Comparison of ENCODE assay signal across 9 cellular contexts in the genomic region with DNA sequence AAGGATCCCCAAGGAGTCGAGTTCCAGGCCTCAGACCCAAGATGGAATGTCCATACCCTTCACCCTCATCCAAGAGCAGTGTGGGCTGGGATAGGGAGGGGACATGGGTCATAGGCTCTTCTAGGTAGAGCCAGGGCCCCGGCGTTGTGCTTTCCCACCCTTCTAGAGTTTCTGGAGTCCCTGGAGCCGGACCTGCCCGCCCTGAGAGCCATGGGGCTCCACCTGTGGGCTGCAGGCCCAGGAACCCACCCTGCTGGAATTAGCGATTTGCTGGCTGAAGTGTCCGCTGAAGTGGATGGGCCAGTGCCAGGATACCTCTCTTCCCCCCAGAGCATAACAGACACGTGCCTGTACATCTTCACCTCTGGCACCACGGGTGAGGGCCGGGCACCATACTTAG. TPM values are rescaled to one million over a fixed set of nuclear protein-coding genes. Genes with fewer than 3 reads are reported as not detected.
DNase-seq lines count a peak whose midpoint lies in the region; ATAC-seq, FAIRE-seq and TF ChIP-seq lines count a peak whose summit lies in the region.
"Had no signal": no experiment of that assay in that cellular context is flagged by ENCODE, and none has a peak within 500 bp of the region (broad histone marks: within the 10 kb centered on the region; RNA-seq: fewer than 3 reads in every experiment).

No MANE protein-coding gene starts in this region.

- BruUV-seq in GM12878 (replicated peaks; lab: Mats Ljungman, UMichigan), result no TSS peak

- WGBS in GM12878 (ENCODE audit: insufficient coverage, insufficient replicate concordance, low lambda C conversion rate, missing lambda C conversion rate), result 80% methylated on average over 10 of the region's 10 CpGs
- no CpG with 5 or more reads among the region's 10 CpGs for WGBS in right lobe of liver (ENCODE audit: insufficient coverage, low coverage, low lambda C conversion rate, missing lambda C conversion rate)

- no peaks in the 10 kb centered on the region for H3K79me2 ChIP-seq in GM12878 (ENCODE audit: control insufficient read depth, insufficient read depth, low read length)

- peaks cover 30% of the 10 kb centered on the region for H3K36me3 Mint-ChIP-seq in activated T-cell treated with anti-CD3 and anti-CD28 coated beads, Interleukin-2, amount 50 U/mL, for 24 hours (ENCODE audit: low read depth)

- H3K36me3 ChIP-seq in GM12878 (ENCODE audit: control insufficient read depth in 2 of 2, insufficient read depth in 2 of 2, low read length in 1 of 2) (peaks cover 7 to 18% of the 10 kb centered on the region in 2 experiments), right lobe of liver (peaks cover 0 to 16% (median 3%) of the 10 kb centered on the region in 4 donors), tibial artery (peaks cover 15 to 44% (median 20%) of the 10 kb centered on the region in 3 donors)

- CTCF ChIA-PET in GM12878 (lab: Yijun Ruan, JAX), result interaction anchor here (0.6 to 1.2 kb wide), 3 partner anchors 20 to 211 kb away, joined by 3 to 4 read pairs (median 3); no protein-coding TSS in a partner anchor

- no peak overlapping the region for H3K27ac Mint-ChIP-seq in activated T-cell treated with anti-CD3 and anti-CD28 coated beads, Interleukin-2, amount 50 U/mL, for 24 hours

- RAD21 ChIA-PET in GM12878 (lab: Charles Lee; ENCODE audit: unreplicated experiment), result interaction anchor here (1.1 to 1.9 kb wide), 5 partner anchors 15 to 211 kb away, joined by 3 to 5 read pairs (median 4); partner anchors contain the start of gene INTS3

- peak overlapping the region; percentile 81 for H2AFZ ChIP-seq in GM12878 (ENCODE audit: control insufficient read depth, low read depth, low read length)

- H3K4me1 ChIP-seq in GM12878 (ENCODE audit: control insufficient read depth, insufficient read depth, low read length), result peaks cover 3% of the 10 kb centered on the region
- peaks cover 0 to 50% (median 20%) of the 10 kb centered on the region in 4 donors for H3K4me1 ChIP-seq in right lobe of liver
- peaks cover 0 to 73% (median 41%) of the 10 kb centered on the region in 4 donors for H3K4me1 ChIP-seq in tibial artery

- H3K9me3 ChIP-seq in GM12878 (replicated peaks; ENCODE audit: control insufficient read depth, insufficient read depth, low read length) (no peaks in the 10 kb centered on the region), right lobe of liver (no peaks in the 10 kb centered on the region), tibial artery (no peaks in the 10 kb centered on the region)
- H3K9me3 ChIP-seq: adrenal gland had no signal

- H3K4me2 ChIP-seq in GM12878 (ENCODE audit: control insufficient read depth, insufficient read depth), result peak overlapping the region; percentile 87

- peak overlapping the region; percentile 81 for H3K4me3 ChIP-seq in GM12878
- peak overlapping the region; percentile 61 to 73 (median 68) for H3K4me3 ChIP-seq in right lobe of liver
- H3K4me3 ChIP-seq in tibial artery, result peak overlapping the region; percentile 69 to 76

- intact Hi-C loops in GM12878 (cut with micrococcal nuclease; ENCODE audit: unreplicated experiment), result no loop called here
- intact Hi-C loops in right lobe of liver (cut with DNase I), result loop anchor here in 1 of 2 donors (10.0 kb wide), 1 partner anchor 102 kb away; the partner anchor contains the start of genes ILF2 and NPR1
- intact Hi-C loops in tibial artery (cut with DNase I; ENCODE audit: low total_unique reads), result no loop called here

- no peak overlapping the region for H3K27ac ChIP-seq in GM12878 (ENCODE audit: control insufficient read depth, insufficient read depth)
- H3K27ac ChIP-seq in right lobe of liver, result peak overlapping the region; percentile 63 to 83 (median 76)
- H3K27ac ChIP-seq in tibial artery, result peak overlapping the region; percentile 91 to 93

- ATAC-seq in GM12878 (no peak), right lobe of liver (no peak), HG03460 (IDR thresholded peaks at IDR 0.05; ENCODE audit: unreplicated experiment) (no peak), HG03175 (IDR thresholded peaks at IDR 0.05; ENCODE audit: unreplicated experiment) (no peak)

- no peak for TF ChIP-seq CTCF in GM12878 (IDR thresholded peaks at IDR 0.05 in 2 of 3, conservative IDR thresholded peaks at IDR 0.05 in 1 of 3; ENCODE audit: control insufficient read depth in 2 of 3, extremely low read depth in 1 of 3, insufficient read depth in 1 of 3, low read depth in 3 of 3, low read length in 3 of 3)
- no peak for TF ChIP-seq CTCF in right lobe of liver (IDR thresholded peaks at IDR 0.05)
- TF ChIP-seq CTCF in tibial artery (IDR thresholded peaks at IDR 0.05), result no peak

- no peaks in the 10 kb centered on the region for H3K9me3 Mint-ChIP-seq in activated T-cell treated with anti-CD3 and anti-CD28 coated beads, Interleukin-2, amount 50 U/mL, for 24 hours

- H3K27me3 ChIP-seq in GM12878 (replicated peaks in 1 of 2; ENCODE audit: control insufficient read depth in 2 of 2, insufficient read depth in 2 of 2, low read length in 1 of 2) (no peaks in the 10 kb centered on the region), right lobe of liver (no peaks in the 10 kb centered on the region), tibial artery (no peaks in the 10 kb centered on the region)
- H3K27me3 ChIP-seq: adrenal gland had no signal

- no peaks in the 10 kb centered on the region for H4K20me1 ChIP-seq in GM12878 (ENCODE audit: control insufficient read depth, insufficient read depth)

- no peak for TF ChIP-seq POLR2A in GM12878 (IDR thresholded peaks at IDR 0.05; ENCODE audit: low read depth, low read length)
- no peak for TF ChIP-seq POLR2A in right lobe of liver (IDR thresholded peaks at IDR 0.05)

- peak overlapping the region; percentile 49; the same call in 1 of the 2 replicates for H3K9ac ChIP-seq in GM12878 (ENCODE audit: control insufficient read depth, insufficient read depth, low read length)

- TF ChIP-seq EP300 in GM12878 (IDR thresholded peaks at IDR 0.05; ENCODE audit: borderline replicate concordance in 1 of 2, control insufficient read depth in 1 of 2, low read depth in 2 of 2, low read length in 2 of 2), result no peak

- SMC1A ChIA-PET in GM12878 (lab: Charles Lee; ENCODE audit: uncharacterized antibody, unreplicated experiment), result interaction anchor here (0.6 kb wide), 1 partner anchor 21 kb away, joined by 3 read pairs; no protein-coding TSS in a partner anchor

- peak overlapping the region; percentile 75 for H3K4me3 Mint-ChIP-seq in activated T-cell treated with anti-CD3 and anti-CD28 coated beads, Interleukin-2, amount 50 U/mL, for 24 hours

- POLR2A ChIA-PET in GM12878 (lab: Charles Lee), result interaction anchor here (0.6 to 1.6 kb wide), 3 partner anchors 12 to 438 kb away, joined by 3 read pairs; no protein-coding TSS in a partner anchor

- no peak for DNase-seq in activated T-cell treated with anti-CD3 and anti-CD28 coated beads, Interleukin-2, amount 50 U/mL, for 24 hours
- DNase-seq in activated T-cell treated with anti-CD3 and anti-CD28 coated beads, Interleukin-2, amount 50 U/mL, for 1 hour, result no peak
- DNase-seq in GM12878 (ENCODE audit: low read depth, low spot score) (no peak), right lobe of liver (peak in 1 of 3 donors; percentile 51), tibial artery (no peak)
- DNase-seq in central memory CD4-positive, alpha-beta T cell, result no peak

- no peaks in the 10 kb centered on the region for H3K27me3 Mint-ChIP-seq in activated T-cell treated with anti-CD3 and anti-CD28 coated beads, Interleukin-2, amount 50 U/mL, for 24 hours

- no peak for TF ChIP-seq RAD21 in GM12878 (IDR thresholded peaks at IDR 0.05; ENCODE audit: insufficient read depth, low read depth, low read length)

- no peak for FAIRE-seq in GM12878 (lab: Jason Lieb, UNC)

- H3K4me1 Mint-ChIP-seq in activated T-cell treated with anti-CD3 and anti-CD28 coated beads, Interleukin-2, amount 50 U/mL, for 24 hours (ENCODE audit: low read depth), result peaks cover 28% of the 10 kb centered on the region

- in situ Hi-C loops in GM12878 (cut with MboI), result no loop called here

TF ChIP-seq in GM12878, 131 proteins besides CTCF, POLR2A, EP300 and RAD21 (continues in another document):
- no peak for TF ChIP-seq HCFC1 (IDR thresholded peaks at IDR 0.05; ENCODE audit: low read length)
- TF ChIP-seq MTA3 (IDR thresholded peaks at IDR 0.05; ENCODE audit: borderline replicate concordance, low read length), result no peak

RNA-seq across cellular contexts. Expression of gene SLC27A3, which starts 1.1 kb away (rescaled TPM):
- 4.3 and 4.5 TPM in 2 replicates for total RNA-seq in GM12878 (2013; cell fraction: nucleolus; rRNA removed)
- total RNA-seq in GM12878 (2014; rRNA removed) (9.4 and 12.4 TPM in 2 replicates), GM12878 (2014; rRNA removed; fragmentation: Illumina TruSeq; extraction: Trizol) (8.8 and 9.3 TPM in 2 replicates), GM12878 (2021) (11.4 and 11.9 TPM in 2 replicates), right lobe of liver (10 to 100 TPM; 25.4 to 50.4 (median 36.9) TPM)
- 3.9 TPM for polyA plus RNA-seq in GM12878 (2011; ENCODE audit: low read depth)
- polyA plus RNA-seq in GM12878 (2011; rRNA removed) (2.5 and 4.6 TPM in 2 replicates), GM12878 (2014; fragmentation: Illumina TruSeq; extraction: Trizol) (8.2 and 10.8 TPM in 2 replicates), GM12878 (2014; fragmentation: Nextera tagmentation; extraction: Ambion mirVana) (1 to 10 TPM; 2.6 to 5.1 TPM), GM12878 (2014; rRNA removed) (15.4 and 18.1 TPM in 2 replicates), GM12878 (2016; fragmentation: Nextera tagmentation; extraction: Ambion mirVana) (1 to 10 TPM; 7.2 to 7.8 TPM)
- polyA plus RNA-seq in GM12878 (2011; cell fraction: cytosol; rRNA removed), result 5.6 and 5.9 TPM in 2 replicates
- 53.6 and 57.2 TPM in 2 replicates for polyA plus RNA-seq in GM12878 (2011; cell fraction: nucleus; rRNA removed)
- 8.0 and 10.8 TPM in 2 replicates for polyA plus RNA-seq in GM12878 (2012)
- 2.2 TPM in 2 replicates for polyA minus RNA-seq in GM12878 (2011; rRNA and poly(A)+ RNA removed)
- 1.3 and 1.6 TPM in 2 replicates for polyA minus RNA-seq in GM12878 (2011; cell fraction: cytosol; rRNA and poly(A)+ RNA removed)
- polyA minus RNA-seq in GM12878 (2011; cell fraction: nucleus; rRNA and poly(A)+ RNA removed), result 3.6 and 7.3 TPM in 2 replicates

RNA-seq across cellular contexts. Expression of gene INTS3, which starts 48.5 kb away (rescaled TPM):
- total RNA-seq in GM12878 (2013; cell fraction: nucleolus; rRNA removed), result 258 and 277 TPM in 2 replicates
- total RNA-seq in GM12878 (2014; rRNA removed) (32.7 and 36.1 TPM in 2 replicates), GM12878 (2014; rRNA removed; fragmentation: Illumina TruSeq; extraction: Trizol) (25.0 and 25.2 TPM in 2 replicates), GM12878 (2021) (44.0 and 48.3 TPM in 2 replicates), right lobe of liver (10 to 100 TPM; 16.5 to 29.1 (median 22.6) TPM)
- polyA plus RNA-seq in GM12878 (2011; ENCODE audit: low read depth), result 30.4 TPM
- polyA plus RNA-seq in GM12878 (2011; rRNA removed) (78.6 and 87.4 TPM in 2 replicates), GM12878 (2014; fragmentation: Illumina TruSeq; extraction: Trizol) (36.3 and 37.1 TPM in 2 replicates), GM12878 (2014; fragmentation: Nextera tagmentation; extraction: Ambion mirVana) (10 to 100 TPM; 12.6 to 14.0 TPM), GM12878 (2014; rRNA removed) (31.3 and 32.3 TPM in 2 replicates), GM12878 (2016; fragmentation: Nextera tagmentation; extraction: Ambion mirVana) (10 to 100 TPM; 28.2 to 30.4 TPM)
- polyA plus RNA-seq in GM12878 (2011; cell fraction: cytosol; rRNA removed), result 67.3 and 91.7 TPM in 2 replicates
- 426 and 653 TPM in 2 replicates for polyA plus RNA-seq in GM12878 (2011; cell fraction: nucleus; rRNA removed)
- polyA plus RNA-seq in GM12878 (2012), result 37.9 and 51.2 TPM in 2 replicates
- polyA minus RNA-seq in GM12878 (2011; rRNA and poly(A)+ RNA removed), result 74.4 and 79.5 TPM in 2 replicates
- polyA minus RNA-seq in GM12878 (2011; cell fraction: cytosol; rRNA and poly(A)+ RNA removed), result 19.5 and 25.3 TPM in 2 replicates
- 94.9 and 97.4 TPM in 2 replicates for polyA minus RNA-seq in GM12878 (2011; cell fraction: nucleus; rRNA and poly(A)+ RNA removed)
